ENCODE assay signal across 24 cellular contexts in the genomic region with DNA sequence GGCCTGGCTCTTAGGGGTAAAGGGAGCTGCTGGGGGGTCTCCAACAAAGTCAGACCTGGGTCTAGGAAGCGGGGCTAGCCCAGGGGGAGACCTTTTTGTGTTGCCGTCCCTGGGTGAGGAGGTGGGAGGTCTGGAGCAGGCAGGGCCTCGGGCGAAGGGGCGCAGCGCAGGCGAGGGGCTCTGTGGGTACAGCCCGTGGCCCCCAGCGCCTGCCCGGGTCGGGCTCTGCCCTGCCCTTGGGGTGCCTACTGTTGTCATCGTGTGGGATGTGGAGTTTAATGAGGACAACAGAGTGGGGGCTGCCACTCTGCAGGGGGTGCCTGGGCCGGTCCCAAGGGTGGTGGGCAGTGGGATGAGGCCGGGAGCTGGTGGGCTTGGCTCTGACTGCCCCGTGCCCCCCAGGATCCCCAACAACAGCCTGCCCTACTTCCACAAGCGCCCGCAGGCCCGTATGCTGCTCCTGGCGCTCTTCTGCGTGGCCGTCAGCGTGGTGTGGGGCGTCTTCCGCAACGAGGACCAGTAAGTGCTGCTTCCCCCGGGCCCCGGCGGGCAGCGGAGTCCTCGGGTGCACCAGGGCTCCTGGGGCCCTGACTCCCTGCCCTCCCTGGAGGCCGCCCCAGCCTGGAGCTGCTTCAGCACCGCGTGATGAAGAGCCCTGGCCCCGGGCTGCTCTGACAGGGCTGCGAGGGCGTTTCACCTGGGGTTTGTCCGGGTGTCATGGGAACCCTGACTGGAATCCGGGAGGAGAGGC. TPM values are rescaled to one million over a fixed set of nuclear protein-coding genes. Genes with fewer than 3 reads are reported as not detected.
A peak's percentile ranks its signal among the peaks of the same experiment; 100 is the strongest.
DNase-seq lines count a peak whose midpoint lies in the region; ATAC-seq, FAIRE-seq and TF ChIP-seq lines count a peak whose summit lies in the region.
"Had no signal": no experiment of that assay in that cellular context is flagged by ENCODE, and none has a peak within 500 bp of the region (broad histone marks: within the 10 kb centered on the region; RNA-seq: fewer than 3 reads in every experiment).

No MANE protein-coding gene starts in this region.

- H3K9ac ChIP-seq in HepG2 (ENCODE audit: insufficient read depth, low read depth, low read length) (no peak overlapping the region), kidney (ENCODE audit: low read length in 2 of 2) (no peak overlapping the region)
- H3K9ac ChIP-seq: KMS-11 had no signal

- TF ChIP-seq CTCF in HepG2 (CRISPR knock-in tag; IDR thresholded peaks at IDR 0.05): no peak
- no peak for TF ChIP-seq CTCF in right lobe of liver (IDR thresholded peaks at IDR 0.05)
- no peak for TF ChIP-seq CTCF in kidney (IDR thresholded peaks at IDR 0.05; ENCODE audit: borderline replicate concordance, extremely low read depth, insufficient read depth)
- no peak for TF ChIP-seq CTCF in GM13976 (IDR thresholded peaks at IDR 0.05; ENCODE audit: borderline replicate concordance, control extremely low read depth, extremely low read depth, insufficient read depth, missing control alignments)

- no peak for TF ChIP-seq RAD21 in HepG2 (CRISPR knock-in tag; IDR thresholded peaks at IDR 0.05)

- POLR2A ChIA-PET in HepG2 (lab: Yijun Ruan, JAX): no interaction called here

- H3K4me1 ChIP-seq in HepG2 (ENCODE audit: insufficient read depth, low read length): peaks cover 2% of the 10 kb centered on the region
- no peaks in the 10 kb centered on the region for H3K4me1 ChIP-seq in right lobe of liver
- no peaks in the 10 kb centered on the region for H3K4me1 ChIP-seq in kidney (ENCODE audit: control insufficient read depth in 1 of 2, insufficient read depth in 1 of 2, low read depth in 1 of 2, low read length in 2 of 2)

- no peaks in the 10 kb centered on the region for H3K27me3 ChIP-seq in HepG2 (ENCODE audit: control insufficient read depth in 1 of 2, insufficient read depth in 2 of 2, low read length in 2 of 2)
- H3K27me3 ChIP-seq in right lobe of liver: no peaks in the 10 kb centered on the region

- H2AFZ ChIP-seq in HepG2 (ENCODE audit: low read length): no peak overlapping the region
- H2AFZ ChIP-seq: GM23338 had no signal

- H4K20me1 ChIP-seq in HepG2 (ENCODE audit: insufficient read depth, low read length): peaks cover 3% of the 10 kb centered on the region; the same call in 1 of the 2 replicates

- FAIRE-seq in HepG2 (lab: Jason Lieb, UNC): no peak
- FAIRE-seq in kidney (lab: Jason Lieb, UNC): no peak
- FAIRE-seq: RCC 7860 had no signal

- intact Hi-C loops in HepG2 (cut with micrococcal nuclease; ENCODE audit: unreplicated experiment) (no loop called here), right lobe of liver (cut with DNase I) (no loop called here), kidney (cut with DNase I) (no loop called here), posterior cingulate gyrus (cut with DNase I) (no loop called here)

- BruUV-seq in HepG2 (replicated peaks; lab: Mats Ljungman, UMichigan): no TSS peak

- H3K79me2 ChIP-seq in HepG2 (ENCODE audit: insufficient read depth, low read length): no peaks in the 10 kb centered on the region

- DNase-seq in HepG2 (ENCODE audit: low spot score): no peak
- DNase-seq in right lobe of liver: no peak
- DNase-seq in kidney: peak; percentile 64
- no peak for DNase-seq in GM13976 (ENCODE audit: low spot score)
- no peak for DNase-seq in posterior cingulate gyrus
- no peak for DNase-seq in T1000 (lab: John Stamatoyannopoulos, UW)
- DNase-seq: 8988T; ACHN; CD4-positive, alpha-beta T cell; DMS53; H9; IMR-90; MM.1S; NCI-H2029; NCI-H446; NCI-H524 treated with DMSO at 0.1 percent for 48 hours; NCI-H774 had no signal

- in situ Hi-C loops in HepG2 (cut with HindIII; ENCODE audit: extremely low pct_ligation_motif_present, low pct_unique_long_range_greater_than_20kb) (no loop called here), GM13976 (cut with MboI; ENCODE audit: low sequenced_read_pairs, unreplicated experiment) (no loop called here)

- H3K27ac ChIP-seq in HepG2 (ENCODE audit: extremely low read length, insufficient read depth, low read length) (no peak overlapping the region), right lobe of liver (no peak overlapping the region), kidney (ENCODE audit: low read depth in 2 of 2, low read length in 2 of 2) (no peak overlapping the region)
- H3K27ac ChIP-seq: KMS-11 had no signal

- CTCF ChIA-PET in HepG2 (lab: Yijun Ruan, JAX; ENCODE audit: low intra/inter-chr PET ratio, low total read pairs): no interaction called here

- H3K4me2 ChIP-seq in HepG2 (ENCODE audit: low read depth, low read length): no peak overlapping the region
- H3K4me2 ChIP-seq: GM23338, KMS-11 had no signal

- H3K4me3 ChIP-seq in HepG2 (replicated peaks in 1 of 3; ENCODE audit: insufficient read depth in 1 of 3, low read depth in 2 of 3, low read length in 3 of 3) (no peak overlapping the region), right lobe of liver (no peak overlapping the region), kidney (ENCODE audit: low read length in 2 of 2) (no peak overlapping the region)
- H3K4me3 ChIP-seq: GM23338 had no signal

- TF ChIP-seq EP300 in HepG2 (IDR thresholded peaks at IDR 0.05; ENCODE audit: low read depth in 2 of 2, low read length in 2 of 2) (no peak), HepG2 (CRISPR knock-in tag; IDR thresholded peaks at IDR 0.05; ENCODE audit: borderline replicate concordance) (no peak)

- H3K36me3 ChIP-seq in HepG2 (replicated peaks in 1 of 2; ENCODE audit: control insufficient read depth in 1 of 2, insufficient read depth in 2 of 2, low read length in 2 of 2): no peaks in the 10 kb centered on the region; a peak in 2 of 5 replicates
- H3K36me3 ChIP-seq in right lobe of liver: peaks cover 0 to 11% (median 0%) of the 10 kb centered on the region in 4 donors
- H3K36me3 ChIP-seq in kidney (ENCODE audit: control insufficient read depth in 1 of 2, insufficient read depth in 2 of 2, low read length in 2 of 2): peaks cover 3 to 9% of the 10 kb centered on the region in 2 donors

- no peak for ATAC-seq in HepG2
- ATAC-seq in right lobe of liver: no peak
- ATAC-seq: GM23338 had no signal

- H3K9me3 ChIP-seq in HepG2 (ENCODE audit: low read length): no peaks in the 10 kb centered on the region
- no peaks in the 10 kb centered on the region for H3K9me3 ChIP-seq in right lobe of liver
- H3K9me3 ChIP-seq in kidney (ENCODE audit: control insufficient read depth in 1 of 2, low read length in 2 of 2): no peaks in the 10 kb centered on the region

- no peak for TF ChIP-seq POLR2A in HepG2 (IDR thresholded peaks at IDR 0.05; ENCODE audit: insufficient read depth in 1 of 2, low read depth in 2 of 2, low read length in 2 of 2)
- TF ChIP-seq POLR2A in right lobe of liver (IDR thresholded peaks at IDR 0.05): no peak

- WGBS in HepG2 (ENCODE audit: low lambda C conversion rate): 96% methylated on average over 24 of the region's 38 CpGs
- WGBS in right lobe of liver (ENCODE audit: insufficient coverage, low coverage, low lambda C conversion rate, missing lambda C conversion rate): 81% methylated on average over 9 of the region's 38 CpGs

RNA-seq across cellular contexts. Expression of a gene that starts 12.2 kb away (rescaled TPM):
- total RNA-seq in HepG2 (2016; rRNA removed; fragmentation: Illumina TruSeq; extraction: Trizol) (3.4 and 15.2 TPM in 2 replicates), right lobe of liver (10 to 100 TPM; 11.8 to 39.8 (median 26.5) TPM), kidney (94.1 TPM)
- total RNA-seq in HepG2 (2016; cell fraction: cytosol; rRNA removed; fragmentation: Illumina TruSeq; extraction: Trizol; ENCODE audit: low read depth): 6.9 and 7.1 TPM in 2 replicates
- total RNA-seq in HepG2 (2016; cell fraction: insoluble cytoplasmic fraction; rRNA removed; fragmentation: Illumina TruSeq; extraction: Trizol): 2.9 and 18.4 TPM in 2 replicates
- 7.4 and 8.6 TPM in 2 replicates for total RNA-seq in HepG2 (2016; cell fraction: membrane; rRNA removed; fragmentation: Illumina TruSeq; extraction: Trizol)
- total RNA-seq in HepG2 (2016; cell fraction: nucleus; rRNA removed; fragmentation: Illumina TruSeq; extraction: Trizol): 23.4 and 26.4 TPM in 2 replicates
- polyA plus RNA-seq in HepG2 (2011; rRNA removed) (14.9 and 20.5 TPM in 2 replicates), kidney (ENCODE audit: insufficient read depth, low read depth, low replicate concordance) (25.3 TPM)
- polyA plus RNA-seq in HepG2 (2011; cell fraction: cytosol; rRNA removed): 6.0 and 9.1 TPM in 2 replicates
- polyA plus RNA-seq in HepG2 (2011; cell fraction: nucleus; rRNA removed): 268 and 341 TPM in 2 replicates
- polyA plus RNA-seq in HepG2 (2012): 23.1 and 25.3 TPM in 2 replicates
- 1.2 and 1.3 TPM in 2 replicates for polyA plus RNA-seq in HepG2 (2016; cell fraction: cytosol; fragmentation: Illumina TruSeq; extraction: Trizol; ENCODE audit: low read depth)
- 3.0 and 4.0 TPM in 2 replicates for polyA plus RNA-seq in HepG2 (2016; cell fraction: insoluble cytoplasmic fraction; fragmentation: Illumina TruSeq; extraction: Trizol; ENCODE audit: low read depth)
- polyA plus RNA-seq in HepG2 (2016; cell fraction: membrane; fragmentation: Illumina TruSeq; extraction: Trizol; ENCODE audit: low read depth): 2.8 and 3.3 TPM in 2 replicates
- polyA plus RNA-seq in HepG2 (2016; cell fraction: nucleus; fragmentation: Illumina TruSeq; extraction: Trizol; ENCODE audit: insufficient read depth, low read depth): 101 and 111 TPM in 2 replicates
- polyA minus RNA-seq in HepG2 (2011; rRNA and poly(A)+ RNA removed; ENCODE audit: low replicate concordance): 14.4 and 27.8 TPM in 2 replicates
- 5.8 and 11.0 TPM in 2 replicates for polyA minus RNA-seq in HepG2 (2011; cell fraction: cytosol; rRNA and poly(A)+ RNA removed)
- polyA minus RNA-seq in HepG2 (2011; cell fraction: nucleus; rRNA and poly(A)+ RNA removed): 17.9 and 24.7 TPM in 2 replicates

RNA-seq across cellular contexts. Expression of a gene that starts 12.3 kb away (rescaled TPM):
- total RNA-seq in HepG2 (2016; rRNA removed; fragmentation: Illumina TruSeq; extraction: Trizol) (140 and 152 TPM in 2 replicates), right lobe of liver (10 to 100 TPM; 22.4 to 64.2 (median 28.2) TPM), kidney (54.0 TPM)
- 44.1 and 45.1 TPM in 2 replicates for total RNA-seq in HepG2 (2016; cell fraction: cytosol; rRNA removed; fragmentation: Illumina TruSeq; extraction: Trizol; ENCODE audit: low read depth)
- total RNA-seq in HepG2 (2016; cell fraction: insoluble cytoplasmic fraction; rRNA removed; fragmentation: Illumina TruSeq; extraction: Trizol): 149 and 168 TPM in 2 replicates
- 74.4 and 75.3 TPM in 2 replicates for total RNA-seq in HepG2 (2016; cell fraction: membrane; rRNA removed; fragmentation: Illumina TruSeq; extraction: Trizol)
- total RNA-seq in HepG2 (2016; cell fraction: nucleus; rRNA removed; fragmentation: Illumina TruSeq; extraction: Trizol): 48.6 and 65.2 TPM in 2 replicates
- polyA plus RNA-seq in HepG2 (2011; rRNA removed) (197 and 205 TPM in 2 replicates), kidney (ENCODE audit: insufficient read depth, low read depth, low replicate concordance) (160 TPM)
- 474 and 745 TPM in 2 replicates for polyA plus RNA-seq in HepG2 (2011; cell fraction: cytosol; rRNA removed)
- 183 and 205 TPM in 2 replicates for polyA plus RNA-seq in HepG2 (2011; cell fraction: nucleus; rRNA removed)
- polyA plus RNA-seq in HepG2 (2012): 107 and 132 TPM in 2 replicates
- polyA plus RNA-seq in HepG2 (2016; cell fraction: cytosol; fragmentation: Illumina TruSeq; extraction: Trizol; ENCODE audit: low read depth): 60.8 and 62.0 TPM in 2 replicates
- polyA plus RNA-seq in HepG2 (2016; cell fraction: insoluble cytoplasmic fraction; fragmentation: Illumina TruSeq; extraction: Trizol; ENCODE audit: low read depth): 210 and 243 TPM in 2 replicates
- polyA plus RNA-seq in HepG2 (2016; cell fraction: membrane; fragmentation: Illumina TruSeq; extraction: Trizol; ENCODE audit: low read depth): 91.7 and 96.1 TPM in 2 replicates
- polyA plus RNA-seq in HepG2 (2016; cell fraction: nucleus; fragmentation: Illumina TruSeq; extraction: Trizol; ENCODE audit: insufficient read depth, low read depth): 132 and 138 TPM in 2 replicates
- 42.2 and 52.7 TPM in 2 replicates for polyA minus RNA-seq in HepG2 (2011; rRNA and poly(A)+ RNA removed; ENCODE audit: low replicate concordance)
- 19.9 and 26.7 TPM in 2 replicates for polyA minus RNA-seq in HepG2 (2011; cell fraction: cytosol; rRNA and poly(A)+ RNA removed)
- 24.1 and 27.4 TPM in 2 replicates for polyA minus RNA-seq in HepG2 (2011; cell fraction: nucleus; rRNA and poly(A)+ RNA removed)

RNA-seq across cellular contexts. Expression of a gene that starts 19.4 kb away (rescaled TPM):
- total RNA-seq in HepG2 (2016; rRNA removed; fragmentation: Illumina TruSeq; extraction: Trizol) (1.4 and 2.5 TPM in 2 replicates), right lobe of liver (1 to 10 TPM in 3 of 6 experiments, under 1 TPM in 3; 0.12 to 6.7 (median 2.9) TPM), kidney (not detected)
- total RNA-seq in HepG2 (2016; cell fraction: cytosol; rRNA removed; fragmentation: Illumina TruSeq; extraction: Trizol; ENCODE audit: low read depth): 0.62 and 1.7 TPM in 2 replicates
- 1.4 and 2.0 TPM in 2 replicates for total RNA-seq in HepG2 (2016; cell fraction: insoluble cytoplasmic fraction; rRNA removed; fragmentation: Illumina TruSeq; extraction: Trizol)
- total RNA-seq in HepG2 (2016; cell fraction: membrane; rRNA removed; fragmentation: Illumina TruSeq; extraction: Trizol): 0.99 and 1.0 TPM in 2 replicates
- total RNA-seq in HepG2 (2016; cell fraction: nucleus; rRNA removed; fragmentation: Illumina TruSeq; extraction: Trizol): 0.81 and 3.7 TPM in 2 replicates
- polyA plus RNA-seq in HepG2 (2011; rRNA removed) (5.2 and 11.1 TPM in 2 replicates), kidney (ENCODE audit: insufficient read depth, low read depth, low replicate concordance) (not detected)
- 2.1 and 2.3 TPM in 2 replicates for polyA plus RNA-seq in HepG2 (2011; cell fraction: cytosol; rRNA removed)
- 54.9 and 71.6 TPM in 2 replicates for polyA plus RNA-seq in HepG2 (2011; cell fraction: nucleus; rRNA removed)
- 5.1 and 14.1 TPM in 2 replicates for polyA plus RNA-seq in HepG2 (2012)
- polyA plus RNA-seq in HepG2 (2016; cell fraction: cytosol; fragmentation: Illumina TruSeq; extraction: Trizol; ENCODE audit: low read depth): 0.45 and 0.55 TPM in 2 replicates
- 1.1 and 1.2 TPM in 2 replicates for polyA plus RNA-seq in HepG2 (2016; cell fraction: insoluble cytoplasmic fraction; fragmentation: Illumina TruSeq; extraction: Trizol; ENCODE audit: low read depth)
- polyA plus RNA-seq in HepG2 (2016; cell fraction: membrane; fragmentation: Illumina TruSeq; extraction: Trizol; ENCODE audit: low read depth): 0.57 and 0.72 TPM in 2 replicates
- polyA plus RNA-seq in HepG2 (2016; cell fraction: nucleus; fragmentation: Illumina TruSeq; extraction: Trizol; ENCODE audit: insufficient read depth, low read depth): 3.4 and 5.2 TPM in 2 replicates
- 4.8 TPM in 1 of 2 replicates, not detected in the other for polyA minus RNA-seq in HepG2 (2011; rRNA and poly(A)+ RNA removed; ENCODE audit: low replicate concordance)
- polyA minus RNA-seq in HepG2 (2011; cell fraction: cytosol; rRNA and poly(A)+ RNA removed): 1.7 and 2.6 TPM in 2 replicates
- 10.8 and 12.4 TPM in 2 replicates for polyA minus RNA-seq in HepG2 (2011; cell fraction: nucleus; rRNA and poly(A)+ RNA removed)
- total RNA-seq: CD4-positive, alpha-beta T cell; Daoy; IMR-90; SK-MEL-5 had no signal
- polyA plus RNA-seq: BJ, IMR-90 had no signal

RNA-seq across cellular contexts. Expression of a gene that starts 32.7 kb away (rescaled TPM):
- total RNA-seq in HepG2 (2016; rRNA removed; fragmentation: Illumina TruSeq; extraction: Trizol) (not detected in 2 replicates), right lobe of liver (not detected), kidney (0.09 TPM)
- not detected in 2 replicates for total RNA-seq in HepG2 (2016; cell fraction: cytosol; rRNA removed; fragmentation: Illumina TruSeq; extraction: Trizol; ENCODE audit: low read depth)
- not detected in 2 replicates for total RNA-seq in HepG2 (2016; cell fraction: insoluble cytoplasmic fraction; rRNA removed; fragmentation: Illumina TruSeq; extraction: Trizol)
- not detected in 2 replicates for total RNA-seq in HepG2 (2016; cell fraction: membrane; rRNA removed; fragmentation: Illumina TruSeq; extraction: Trizol)
- not detected in 2 replicates for total RNA-seq in HepG2 (2016; cell fraction: nucleus; rRNA removed; fragmentation: Illumina TruSeq; extraction: Trizol)
- polyA plus RNA-seq in HepG2 (2011; rRNA removed) (not detected in 2 replicates), kidney (ENCODE audit: insufficient read depth, low read depth, low replicate concordance) (not detected)
- polyA plus RNA-seq in HepG2 (2011; cell fraction: cytosol; rRNA removed): not detected in 2 replicates
- not detected in 2 replicates for polyA plus RNA-seq in HepG2 (2011; cell fraction: nucleus; rRNA removed)
- polyA plus RNA-seq in HepG2 (2012): not detected in 2 replicates
- not detected in 2 replicates for polyA plus RNA-seq in HepG2 (2016; cell fraction: cytosol; fragmentation: Illumina TruSeq; extraction: Trizol; ENCODE audit: low read depth)
- polyA plus RNA-seq in HepG2 (2016; cell fraction: insoluble cytoplasmic fraction; fragmentation: Illumina TruSeq; extraction: Trizol; ENCODE audit: low read depth): not detected in 2 replicates
- not detected in 2 replicates for polyA plus RNA-seq in HepG2 (2016; cell fraction: membrane; fragmentation: Illumina TruSeq; extraction: Trizol; ENCODE audit: low read depth)
- not detected in 2 replicates for polyA plus RNA-seq in HepG2 (2016; cell fraction: nucleus; fragmentation: Illumina TruSeq; extraction: Trizol; ENCODE audit: insufficient read depth, low read depth)
- not detected in 2 replicates for polyA minus RNA-seq in HepG2 (2011; rRNA and poly(A)+ RNA removed; ENCODE audit: low replicate concordance)
- polyA minus RNA-seq in HepG2 (2011; cell fraction: cytosol; rRNA and poly(A)+ RNA removed): not detected in 2 replicates
- polyA minus RNA-seq in HepG2 (2011; cell fraction: nucleus; rRNA and poly(A)+ RNA removed): not detected in 2 replicates
- total RNA-seq: G401, IMR-90 had no signal
- polyA plus RNA-seq: BJ, IMR-90 had no signal

RNA-seq across cellular contexts. Expression of a gene that starts 58.7 kb away (rescaled TPM):
- total RNA-seq in HepG2 (2016; rRNA removed; fragmentation: Illumina TruSeq; extraction: Trizol): not detected in 2 replicates
- not detected in 2 replicates for total RNA-seq in HepG2 (2016; cell fraction: cytosol; rRNA removed; fragmentation: Illumina TruSeq; extraction: Trizol; ENCODE audit: low read depth)
- not detected in 2 replicates for total RNA-seq in HepG2 (2016; cell fraction: insoluble cytoplasmic fraction; rRNA removed; fragmentation: Illumina TruSeq; extraction: Trizol)
- total RNA-seq in HepG2 (2016; cell fraction: membrane; rRNA removed; fragmentation: Illumina TruSeq; extraction: Trizol): not detected in 2 replicates
- total RNA-seq in HepG2 (2016; cell fraction: nucleus; rRNA removed; fragmentation: Illumina TruSeq; extraction: Trizol): not detected in 2 replicates
- not detected in 2 replicates for polyA plus RNA-seq in HepG2 (2011; rRNA removed)
- not detected in 2 replicates for polyA plus RNA-seq in HepG2 (2011; cell fraction: cytosol; rRNA removed)
- not detected in 2 replicates for polyA plus RNA-seq in HepG2 (2011; cell fraction: nucleus; rRNA removed)
- not detected in 2 replicates for polyA plus RNA-seq in HepG2 (2012)
- not detected in 2 replicates for polyA plus RNA-seq in HepG2 (2016; cell fraction: cytosol; fragmentation: Illumina TruSeq; extraction: Trizol; ENCODE audit: low read depth)
- not detected in 2 replicates for polyA plus RNA-seq in HepG2 (2016; cell fraction: insoluble cytoplasmic fraction; fragmentation: Illumina TruSeq; extraction: Trizol; ENCODE audit: low read depth)
- polyA plus RNA-seq in HepG2 (2016; cell fraction: membrane; fragmentation: Illumina TruSeq; extraction: Trizol; ENCODE audit: low read depth): not detected in 2 replicates
- not detected in 2 replicates for polyA plus RNA-seq in HepG2 (2016; cell fraction: nucleus; fragmentation: Illumina TruSeq; extraction: Trizol; ENCODE audit: insufficient read depth, low read depth)
- not detected in 2 replicates for polyA minus RNA-seq in HepG2 (2011; rRNA and poly(A)+ RNA removed; ENCODE audit: low replicate concordance)
- polyA minus RNA-seq in HepG2 (2011; cell fraction: cytosol; rRNA and poly(A)+ RNA removed): not detected in 2 replicates
- polyA minus RNA-seq in HepG2 (2011; cell fraction: nucleus; rRNA and poly(A)+ RNA removed): not detected in 2 replicates
- total RNA-seq in right lobe of liver: under 1 TPM; 0.07 to 0.49 (median 0.36) TPM
- 2.1 TPM for total RNA-seq in kidney
- polyA plus RNA-seq in kidney (ENCODE audit: insufficient read depth, low read depth, low replicate concordance): not detected
- total RNA-seq: CD4-positive, alpha-beta T cell; Daoy; G401; GM23338; H9; SK-MEL-5 had no signal
- polyA plus RNA-seq: BJ, GM23338 had no signal
